ENCODE assay signal across 1 cellular context in genomic region chr12:60997979-60998378, GRCh38.
TF ChIP-seq lines count a peak whose summit lies in the region.

No MANE protein-coding gene starts in this region.

TF ChIP-seq in GM23338, 12 proteins besides CTCF, POLR2A, EP300 and RAD21 (continued from another document):
- TF ChIP-seq, protein P1, sequence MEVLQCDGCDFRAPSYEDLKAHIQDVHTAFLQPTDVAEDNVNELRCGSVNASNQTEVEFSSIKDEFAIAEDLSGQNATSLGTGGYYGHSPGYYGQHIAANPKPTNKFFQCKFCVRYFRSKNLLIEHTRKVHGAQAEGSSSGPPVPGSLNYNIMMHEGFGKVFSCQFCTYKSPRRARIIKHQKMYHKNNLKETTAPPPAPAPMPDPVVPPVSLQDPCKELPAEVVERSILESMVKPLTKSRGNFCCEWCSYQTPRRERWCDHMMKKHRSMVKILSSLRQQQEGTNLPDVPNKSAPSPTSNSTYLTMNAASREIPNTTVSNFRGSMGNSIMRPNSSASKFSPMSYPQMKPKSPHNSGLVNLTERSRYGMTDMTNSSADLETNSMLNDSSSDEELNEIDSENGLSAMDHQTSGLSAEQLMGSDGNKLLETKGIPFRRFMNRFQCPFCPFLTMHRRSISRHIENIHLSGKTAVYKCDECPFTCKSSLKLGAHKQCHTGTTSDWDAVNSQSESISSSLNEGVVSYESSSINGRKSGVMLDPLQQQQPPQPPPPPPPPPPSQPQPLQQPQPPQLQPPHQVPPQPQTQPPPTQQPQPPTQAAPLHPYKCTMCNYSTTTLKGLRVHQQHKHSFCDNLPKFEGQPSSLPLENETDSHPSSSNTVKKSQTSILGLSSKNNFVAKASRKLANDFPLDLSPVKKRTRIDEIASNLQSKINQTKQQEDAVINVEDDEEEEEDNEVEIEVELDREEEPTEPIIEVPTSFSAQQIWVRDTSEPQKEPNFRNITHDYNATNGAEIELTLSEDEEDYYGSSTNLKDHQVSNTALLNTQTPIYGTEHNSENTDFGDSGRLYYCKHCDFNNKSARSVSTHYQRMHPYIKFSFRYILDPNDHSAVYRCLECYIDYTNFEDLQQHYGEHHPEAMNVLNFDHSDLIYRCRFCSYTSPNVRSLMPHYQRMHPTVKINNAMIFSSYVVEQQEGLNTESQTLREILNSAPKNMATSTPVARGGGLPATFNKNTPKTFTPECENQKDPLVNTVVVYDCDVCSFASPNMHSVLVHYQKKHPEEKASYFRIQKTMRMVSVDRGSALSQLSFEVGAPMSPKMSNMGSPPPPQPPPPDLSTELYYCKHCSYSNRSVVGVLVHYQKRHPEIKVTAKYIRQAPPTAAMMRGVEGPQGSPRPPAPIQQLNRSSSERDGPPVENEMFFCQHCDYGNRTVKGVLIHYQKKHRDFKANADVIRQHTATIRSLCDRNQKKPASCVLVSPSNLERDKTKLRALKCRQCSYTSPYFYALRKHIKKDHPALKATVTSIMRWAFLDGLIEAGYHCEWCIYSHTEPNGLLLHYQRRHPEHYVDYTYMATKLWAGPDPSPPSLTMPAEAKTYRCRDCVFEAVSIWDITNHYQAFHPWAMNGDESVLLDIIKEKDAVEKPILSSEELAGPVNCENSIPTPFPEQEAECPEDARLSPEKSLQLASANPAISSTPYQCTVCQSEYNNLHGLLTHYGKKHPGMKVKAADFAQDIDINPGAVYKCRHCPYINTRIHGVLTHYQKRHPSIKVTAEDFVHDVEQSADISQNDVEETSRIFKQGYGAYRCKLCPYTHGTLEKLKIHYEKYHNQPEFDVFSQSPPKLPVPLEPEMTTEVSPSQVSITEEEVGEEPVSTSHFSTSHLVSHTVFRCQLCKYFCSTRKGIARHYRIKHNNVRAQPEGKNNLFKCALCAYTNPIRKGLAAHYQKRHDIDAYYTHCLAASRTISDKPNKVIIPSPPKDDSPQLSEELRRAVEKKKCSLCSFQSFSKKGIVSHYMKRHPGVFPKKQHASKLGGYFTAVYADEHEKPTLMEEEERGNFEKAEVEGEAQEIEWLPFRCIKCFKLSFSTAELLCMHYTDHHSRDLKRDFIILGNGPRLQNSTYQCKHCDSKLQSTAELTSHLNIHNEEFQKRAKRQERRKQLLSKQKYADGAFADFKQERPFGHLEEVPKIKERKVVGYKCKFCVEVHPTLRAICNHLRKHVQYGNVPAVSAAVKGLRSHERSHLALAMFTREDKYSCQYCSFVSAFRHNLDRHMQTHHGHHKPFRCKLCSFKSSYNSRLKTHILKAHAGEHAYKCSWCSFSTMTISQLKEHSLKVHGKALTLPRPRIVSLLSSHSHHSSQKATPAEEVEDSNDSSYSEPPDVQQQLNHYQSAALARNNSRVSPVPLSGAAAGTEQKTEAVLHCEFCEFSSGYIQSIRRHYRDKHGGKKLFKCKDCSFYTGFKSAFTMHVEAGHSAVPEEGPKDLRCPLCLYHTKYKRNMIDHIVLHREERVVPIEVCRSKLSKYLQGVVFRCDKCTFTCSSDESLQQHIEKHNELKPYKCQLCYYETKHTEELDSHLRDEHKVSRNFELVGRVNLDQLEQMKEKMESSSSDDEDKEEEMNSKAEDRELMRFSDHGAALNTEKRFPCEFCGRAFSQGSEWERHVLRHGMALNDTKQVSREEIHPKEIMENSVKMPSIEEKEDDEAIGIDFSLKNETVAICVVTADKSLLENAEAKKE (CRISPR knock-in tag; IDR thresholded peaks at IDR 0.05) = no peak
- no peak for TF ChIP-seq ZNF114 (CRISPR knock-in tag; IDR thresholded peaks at IDR 0.05)
- no peak for TF ChIP-seq EZH2phosphoT487 (IDR thresholded peaks at IDR 0.05; ENCODE audit: unreplicated experiment)
- TF ChIP-seq POLR2AphosphoS5 (IDR thresholded peaks at IDR 0.05; ENCODE audit: low read depth) = no peak
- TF ChIP-seq, protein P2, sequence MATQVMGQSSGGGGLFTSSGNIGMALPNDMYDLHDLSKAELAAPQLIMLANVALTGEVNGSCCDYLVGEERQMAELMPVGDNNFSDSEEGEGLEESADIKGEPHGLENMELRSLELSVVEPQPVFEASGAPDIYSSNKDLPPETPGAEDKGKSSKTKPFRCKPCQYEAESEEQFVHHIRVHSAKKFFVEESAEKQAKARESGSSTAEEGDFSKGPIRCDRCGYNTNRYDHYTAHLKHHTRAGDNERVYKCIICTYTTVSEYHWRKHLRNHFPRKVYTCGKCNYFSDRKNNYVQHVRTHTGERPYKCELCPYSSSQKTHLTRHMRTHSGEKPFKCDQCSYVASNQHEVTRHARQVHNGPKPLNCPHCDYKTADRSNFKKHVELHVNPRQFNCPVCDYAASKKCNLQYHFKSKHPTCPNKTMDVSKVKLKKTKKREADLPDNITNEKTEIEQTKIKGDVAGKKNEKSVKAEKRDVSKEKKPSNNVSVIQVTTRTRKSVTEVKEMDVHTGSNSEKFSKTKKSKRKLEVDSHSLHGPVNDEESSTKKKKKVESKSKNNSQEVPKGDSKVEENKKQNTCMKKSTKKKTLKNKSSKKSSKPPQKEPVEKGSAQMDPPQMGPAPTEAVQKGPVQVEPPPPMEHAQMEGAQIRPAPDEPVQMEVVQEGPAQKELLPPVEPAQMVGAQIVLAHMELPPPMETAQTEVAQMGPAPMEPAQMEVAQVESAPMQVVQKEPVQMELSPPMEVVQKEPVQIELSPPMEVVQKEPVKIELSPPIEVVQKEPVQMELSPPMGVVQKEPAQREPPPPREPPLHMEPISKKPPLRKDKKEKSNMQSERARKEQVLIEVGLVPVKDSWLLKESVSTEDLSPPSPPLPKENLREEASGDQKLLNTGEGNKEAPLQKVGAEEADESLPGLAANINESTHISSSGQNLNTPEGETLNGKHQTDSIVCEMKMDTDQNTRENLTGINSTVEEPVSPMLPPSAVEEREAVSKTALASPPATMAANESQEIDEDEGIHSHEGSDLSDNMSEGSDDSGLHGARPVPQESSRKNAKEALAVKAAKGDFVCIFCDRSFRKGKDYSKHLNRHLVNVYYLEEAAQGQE (IDR thresholded peaks at IDR 0.05; ENCODE audit: unreplicated experiment) = no peak
- TF ChIP-seq NANOG (IDR thresholded peaks at IDR 0.05; ENCODE audit: borderline replicate concordance) = no peak
- TF ChIP-seq ZNF331 (CRISPR knock-in tag; IDR thresholded peaks at IDR 0.05; ENCODE audit: low read depth) = no peak
- TF ChIP-seq STAT1 (IDR thresholded peaks at IDR 0.05; ENCODE audit: unreplicated experiment) = no peak
- TF ChIP-seq CREB1 (CRISPR knock-in tag; IDR thresholded peaks at IDR 0.05; ENCODE audit: low read depth) = no peak
- TF ChIP-seq, protein P3, sequence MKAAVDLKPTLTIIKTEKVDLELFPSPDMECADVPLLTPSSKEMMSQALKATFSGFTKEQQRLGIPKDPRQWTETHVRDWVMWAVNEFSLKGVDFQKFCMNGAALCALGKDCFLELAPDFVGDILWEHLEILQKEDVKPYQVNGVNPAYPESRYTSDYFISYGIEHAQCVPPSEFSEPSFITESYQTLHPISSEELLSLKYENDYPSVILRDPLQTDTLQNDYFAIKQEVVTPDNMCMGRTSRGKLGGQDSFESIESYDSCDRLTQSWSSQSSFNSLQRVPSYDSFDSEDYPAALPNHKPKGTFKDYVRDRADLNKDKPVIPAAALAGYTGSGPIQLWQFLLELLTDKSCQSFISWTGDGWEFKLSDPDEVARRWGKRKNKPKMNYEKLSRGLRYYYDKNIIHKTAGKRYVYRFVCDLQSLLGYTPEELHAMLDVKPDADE (IDR thresholded peaks at IDR 0.05) = no peak
TF ChIP-seq in GM23338: peak in this region for 0.
